13 cellular contexts compared by ENCODE assay signal in genomic region chr22:37781434-37782059, GRCh38. TPM values are rescaled to one million over a fixed set of nuclear protein-coding genes. Genes with fewer than 3 reads are reported as not detected.
DNase-seq lines count a peak whose midpoint lies in the region; ATAC-seq and TF ChIP-seq lines count a peak whose summit lies in the region.
"Had no signal": no experiment of that assay in that cellular context is flagged by ENCODE, and none has a peak within 500 bp of the region (broad histone marks: within the 10 kb centered on the region; RNA-seq: fewer than 3 reads in every experiment).

No MANE protein-coding gene starts in this region.

- no peak overlapping the region for H3K27ac ChIP-seq in A673 (ENCODE audit: low read depth, low read length, poor library complexity, severe bottlenecking)

- H3K36me3 ChIP-seq in A673 (ENCODE audit: insufficient read depth, low read length, poor library complexity, severe bottlenecking), result no peaks in the 10 kb centered on the region
- no peaks in the 10 kb centered on the region for H3K36me3 ChIP-seq in H7 (replicated peaks; ENCODE audit: control insufficient read depth, insufficient read depth, low read length)
- H3K36me3 ChIP-seq: prostate gland had no signal

- CTCF ChIA-PET in A673 (lab: Charles Lee) (interaction anchor here (0.6 to 1.1 kb wide), 3 partner anchors 120 to 138 kb away, joined by 3 read pairs; no protein-coding TSS in a partner anchor), WTC11 (lab: Charles Lee) (interaction anchor here (0.5 to 3.0 kb wide), 25 partner anchors 8 to 309 kb away, joined by 3 to 25 read pairs (median 4); partner anchors contain the start of genes GCAT, NOL12, PDXP and TRIOBP)

- H3K27ac Mint-ChIP-seq in WTC11, result no peak overlapping the region
- H3K27ac Mint-ChIP-seq in naive thymus-derived CD8-positive, alpha-beta T cell, result no peak overlapping the region
- H3K27ac Mint-ChIP-seq in endothelial cell (ENCODE audit: unreplicated experiment), result no peak overlapping the region

- H3K4me1 ChIP-seq in A673 (ENCODE audit: insufficient read depth, low read length, poor library complexity, severe bottlenecking), result no peaks in the 10 kb centered on the region

- TF ChIP-seq CTCF in A673 (conservative IDR thresholded peaks at IDR 0.05; ENCODE audit: low read depth, low read length), result peak; percentile 37; the same call in 1 of the 2 replicates
- TF ChIP-seq CTCF in WTC11 (IDR thresholded peaks at IDR 0.05), result no peak
- no peak for TF ChIP-seq CTCF in endothelial cell (IDR thresholded peaks at IDR 0.05; ENCODE audit: unreplicated experiment)

- H3K36me3 Mint-ChIP-seq in WTC11 (peaks cover 4% of the 10 kb centered on the region), endothelial cell (ENCODE audit: low read depth, unreplicated experiment) (peaks cover 4% of the 10 kb centered on the region)
- H3K36me3 Mint-ChIP-seq in naive thymus-derived CD8-positive, alpha-beta T cell, result no peaks in the 10 kb centered on the region
- H3K36me3 Mint-ChIP-seq: CD4-positive, alpha-beta memory T cell had no signal

- BruUV-seq in A673 (replicated peaks; lab: Mats Ljungman, UMichigan), result no TSS peak

- H3K4me3 Mint-ChIP-seq in WTC11, result no peak overlapping the region
- H3K4me3 Mint-ChIP-seq in naive thymus-derived CD8-positive, alpha-beta T cell, result no peak overlapping the region
- no peak overlapping the region for H3K4me3 Mint-ChIP-seq in endothelial cell (ENCODE audit: unreplicated experiment)
- H3K4me3 Mint-ChIP-seq: CD4-positive, alpha-beta memory T cell had no signal

- H3K9me3 ChIP-seq in A673 (ENCODE audit: low read depth, low read length, poor library complexity, severe bottlenecking), result no peaks in the 10 kb centered on the region
- H3K9me3 ChIP-seq: prostate gland had no signal

- peaks cover 3% of the 10 kb centered on the region for H3K9me3 Mint-ChIP-seq in WTC11
- no peaks in the 10 kb centered on the region for H3K9me3 Mint-ChIP-seq in naive thymus-derived CD8-positive, alpha-beta T cell
- no peaks in the 10 kb centered on the region for H3K9me3 Mint-ChIP-seq in endothelial cell (ENCODE audit: unreplicated experiment)
- H3K9me3 Mint-ChIP-seq: CD4-positive, alpha-beta memory T cell had no signal

- intact Hi-C loops in A673 (cut with micrococcal nuclease; ENCODE audit: unreplicated experiment), result no loop called here

- ATAC-seq in WTC11, result peak; percentile 71
- ATAC-seq in naive thymus-derived CD8-positive, alpha-beta T cell, result no peak

- POLR2A ChIA-PET in A673 (lab: Charles Lee; ENCODE audit: low non-redundant PET), result interaction anchor here (0.5 to 0.6 kb wide), 2 partner anchors 105 to 574 kb away, joined by 4 to 8 read pairs; no protein-coding TSS in a partner anchor
- POLR2A ChIA-PET in WTC11 (lab: Charles Lee), result interaction anchor here (0.6 kb wide), 1 partner anchor 339 kb away, joined by 3 read pairs; no protein-coding TSS in a partner anchor
- POLR2A ChIA-PET in naive thymus-derived CD8-positive, alpha-beta T cell (lab: Charles Lee), result interaction anchor here (0.5 to 0.6 kb wide), 2 partner anchors 13 to 18 kb away, joined by 3 to 5 read pairs; no protein-coding TSS in a partner anchor

- H3K27me3 Mint-ChIP-seq in WTC11 (ENCODE audit: low read depth), result peaks cover 60% of the 10 kb centered on the region
- peaks cover 0 to 2% (median 0%) of the 10 kb centered on the region in 5 donors for H3K27me3 Mint-ChIP-seq in naive thymus-derived CD8-positive, alpha-beta T cell
- peaks cover 17% of the 10 kb centered on the region for H3K27me3 Mint-ChIP-seq in endothelial cell (ENCODE audit: unreplicated experiment)

- DNase-seq in A673 (ENCODE audit: low spot score) (no peak), H7 (peak; percentile 82), WTC11 (ENCODE audit: low spot score) (peak; percentile 38), hepatic stellate cell (ENCODE audit: low spot score) (peak; percentile 22), inferior parietal cortex (ENCODE audit: extremely low spot score) (no peak), endothelial cell (ENCODE audit: low spot score) (no peak)
- no peak for DNase-seq in activated naive CD4-positive, alpha-beta T cell (lab: John Stamatoyannopoulos, UW)
- DNase-seq in naive thymus-derived CD8-positive, alpha-beta T cell, result no peak
- DNase-seq: activated T-cell treated with anti-CD3 and anti-CD28 coated beads, Interleukin-2, amount 50 U/mL, for 48 hours; CD4-positive, alpha-beta memory T cell; kidney glomerular epithelial cell had no signal

- H3K4me1 Mint-ChIP-seq in WTC11 (peaks cover 11% of the 10 kb centered on the region; the same call in 1 of the 2 replicates), endothelial cell (ENCODE audit: unreplicated experiment) (peaks cover 11% of the 10 kb centered on the region)
- H3K4me1 Mint-ChIP-seq in naive thymus-derived CD8-positive, alpha-beta T cell, result peaks cover 0 to 6% (median under 1%) of the 10 kb centered on the region in 4 donors

- H3K4me3 ChIP-seq in A673 (ENCODE audit: low read depth, low read length, poor library complexity, severe bottlenecking) (no peak overlapping the region), H7 (ENCODE audit: insufficient read depth, low read depth, low read length) (no peak overlapping the region)
- H3K4me3 ChIP-seq: prostate gland had no signal

- H3K27me3 ChIP-seq in A673 (replicated peaks; ENCODE audit: insufficient read depth, low read depth, low read length, poor library complexity) (no peaks in the 10 kb centered on the region), H7 (ENCODE audit: control insufficient read depth, insufficient read depth, low read length) (no peaks in the 10 kb centered on the region)

TF ChIP-seq in WTC11, 78 proteins besides CTCF, POLR2A, EP300 and RAD21 (continues in another document):
- TF ChIP-seq E2F5 (CRISPR knock-in tag; IDR thresholded peaks at IDR 0.05) (no peak), E2F1 (CRISPR knock-in tag; IDR thresholded peaks at IDR 0.05) (no peak), KAT7 (CRISPR knock-in tag; IDR thresholded peaks at IDR 0.05; ENCODE audit: borderline replicate concordance) (no peak), NR1H2 (CRISPR knock-in tag; IDR thresholded peaks at IDR 0.05) (no peak), USF2 (CRISPR knock-in tag; IDR thresholded peaks at IDR 0.05) (no peak)
- TF ChIP-seq, protein P1, sequence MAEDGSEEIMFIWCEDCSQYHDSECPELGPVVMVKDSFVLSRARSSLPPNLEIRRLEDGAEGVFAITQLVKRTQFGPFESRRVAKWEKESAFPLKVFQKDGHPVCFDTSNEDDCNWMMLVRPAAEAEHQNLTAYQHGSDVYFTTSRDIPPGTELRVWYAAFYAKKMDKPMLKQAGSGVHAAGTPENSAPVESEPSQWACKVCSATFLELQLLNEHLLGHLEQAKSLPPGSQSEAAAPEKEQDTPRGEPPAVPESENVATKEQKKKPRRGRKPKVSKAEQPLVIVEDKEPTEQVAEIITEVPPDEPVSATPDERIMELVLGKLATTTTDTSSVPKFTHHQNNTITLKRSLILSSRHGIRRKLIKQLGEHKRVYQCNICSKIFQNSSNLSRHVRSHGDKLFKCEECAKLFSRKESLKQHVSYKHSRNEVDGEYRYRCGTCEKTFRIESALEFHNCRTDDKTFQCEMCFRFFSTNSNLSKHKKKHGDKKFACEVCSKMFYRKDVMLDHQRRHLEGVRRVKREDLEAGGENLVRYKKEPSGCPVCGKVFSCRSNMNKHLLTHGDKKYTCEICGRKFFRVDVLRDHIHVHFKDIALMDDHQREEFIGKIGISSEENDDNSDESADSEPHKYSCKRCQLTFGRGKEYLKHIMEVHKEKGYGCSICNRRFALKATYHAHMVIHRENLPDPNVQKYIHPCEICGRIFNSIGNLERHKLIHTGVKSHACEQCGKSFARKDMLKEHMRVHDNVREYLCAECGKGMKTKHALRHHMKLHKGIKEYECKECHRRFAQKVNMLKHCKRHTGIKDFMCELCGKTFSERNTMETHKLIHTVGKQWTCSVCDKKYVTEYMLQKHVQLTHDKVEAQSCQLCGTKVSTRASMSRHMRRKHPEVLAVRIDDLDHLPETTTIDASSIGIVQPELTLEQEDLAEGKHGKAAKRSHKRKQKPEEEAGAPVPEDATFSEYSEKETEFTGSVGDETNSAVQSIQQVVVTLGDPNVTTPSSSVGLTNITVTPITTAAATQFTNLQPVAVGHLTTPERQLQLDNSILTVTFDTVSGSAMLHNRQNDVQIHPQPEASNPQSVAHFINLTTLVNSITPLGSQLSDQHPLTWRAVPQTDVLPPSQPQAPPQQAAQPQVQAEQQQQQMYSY (CRISPR knock-in tag; IDR thresholded peaks at IDR 0.05), result 0 out of 2 replicates have a peak, but pooled peaks have one; percentile 39

RNA-seq across cellular contexts. Expression of gene GCAT, which starts 26.2 kb away (rescaled TPM):
- total RNA-seq in A673 (2021), result 21.4 and 28.5 TPM in 2 replicates
- 35.1 and 45.0 TPM in 2 replicates for total RNA-seq in H7 (2014; rRNA removed; shearing (Covaris generic))
- 33.0 to 36.4 TPM (median 36.3 TPM) in 3 replicates for total RNA-seq in WTC11 (2021)
- total RNA-seq in naive thymus-derived CD8-positive, alpha-beta T cell, result 1 to 10 TPM; 1.8 to 2.3 TPM
- 1 to 10 TPM; 4.0 to 7.6 (median 7.1) TPM for polyA plus RNA-seq in naive thymus-derived CD8-positive, alpha-beta T cell
- 4.1 TPM for total RNA-seq in endothelial cell (ENCODE audit: unreplicated experiment)

RNA-seq across cellular contexts. Expression of gene GALR3, which starts 41.6 kb away (rescaled TPM):
- 0.26 TPM in 1 of 2 replicates, not detected in the other for total RNA-seq in A673 (2021)
- total RNA-seq in H7 (2014; rRNA removed; shearing (Covaris generic)), result not detected in 2 replicates
- total RNA-seq in WTC11 (2021), result 0.69 to 0.89 TPM (median 0.79 TPM) in 3 replicates
- not detected for total RNA-seq in naive thymus-derived CD8-positive, alpha-beta T cell
- polyA plus RNA-seq in naive thymus-derived CD8-positive, alpha-beta T cell, result not detected
- not detected for total RNA-seq in endothelial cell (ENCODE audit: unreplicated experiment)
- total RNA-seq: CD4-positive, alpha-beta memory T cell; M059J had no signal
- polyA plus RNA-seq: CD4-positive, alpha-beta memory T cell had no signal

Comparison
In these comparisons a context has a peak if more than half of its experiments do, and no peak if none do; other contexts are left out.
1. DNase-seq: peak in H7 (single experiment), WTC11 (single experiment) and hepatic stellate cell (single experiment); none in A673 (single experiment), inferior parietal cortex (single experiment), activated naive CD4-positive, alpha-beta T cell (0 of 4), naive thymus-derived CD8-positive, alpha-beta T cell (0 of 10) and endothelial cell (single experiment).